2 cellular contexts compared by ENCODE assay signal in the genomic region with DNA sequence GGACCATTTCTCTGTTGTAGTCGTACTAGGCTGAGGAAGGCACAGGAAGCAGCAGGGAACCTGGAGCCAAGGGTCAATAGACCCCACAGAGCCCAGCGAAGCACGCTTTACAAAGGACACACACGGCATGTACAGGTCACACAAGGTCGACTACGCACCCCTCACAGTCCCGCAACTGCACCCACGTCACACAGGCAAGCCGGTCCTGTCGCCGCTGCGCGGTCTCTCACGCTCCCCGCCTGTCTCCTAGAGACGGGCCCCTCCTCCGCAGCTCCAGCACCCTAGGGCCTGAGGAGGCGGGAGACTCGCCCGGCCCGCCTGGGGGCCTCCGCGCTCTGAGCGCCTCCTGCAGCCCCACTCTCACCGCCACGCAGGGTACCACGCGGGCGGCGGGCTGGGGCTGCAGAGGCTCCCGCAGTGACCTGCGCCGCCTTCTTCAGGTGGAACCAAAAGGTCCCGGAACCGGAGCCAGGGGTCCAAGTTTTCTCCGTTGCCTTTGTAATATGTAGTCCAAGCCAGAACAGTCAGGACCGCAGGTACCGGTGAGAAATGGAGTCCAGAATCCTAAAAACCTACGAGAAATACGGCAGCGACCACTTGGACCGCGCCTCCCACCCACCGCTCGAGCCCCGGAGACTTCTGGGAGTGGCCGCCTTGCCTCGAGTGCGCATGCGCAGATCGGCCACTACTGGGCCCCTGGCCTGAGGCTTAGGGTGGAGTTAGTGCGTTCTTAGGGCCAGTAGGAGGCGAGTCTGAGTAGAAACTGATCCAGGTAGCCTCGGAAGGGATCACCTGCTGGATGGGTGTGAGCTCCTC.
TF ChIP-seq lines count a peak whose summit lies in the region.

A gene (minus strand): TSS at position 651 of the 816 bp plus-strand sequence. CDS start 8,143 bp downstream, outside the sequence.

TF ChIP-seq in GM23338, 12 proteins besides CTCF, POLR2A, EP300 and RAD21 (continues in another document):
- no peak for TF ChIP-seq ZNF114 (CRISPR knock-in tag; IDR thresholded peaks at IDR 0.05)
- TF ChIP-seq ZNF331 (CRISPR knock-in tag; IDR thresholded peaks at IDR 0.05; ENCODE audit: low read depth), result no peak
- no peak for TF ChIP-seq NANOG (IDR thresholded peaks at IDR 0.05; ENCODE audit: borderline replicate concordance)
- TF ChIP-seq, protein P1, sequence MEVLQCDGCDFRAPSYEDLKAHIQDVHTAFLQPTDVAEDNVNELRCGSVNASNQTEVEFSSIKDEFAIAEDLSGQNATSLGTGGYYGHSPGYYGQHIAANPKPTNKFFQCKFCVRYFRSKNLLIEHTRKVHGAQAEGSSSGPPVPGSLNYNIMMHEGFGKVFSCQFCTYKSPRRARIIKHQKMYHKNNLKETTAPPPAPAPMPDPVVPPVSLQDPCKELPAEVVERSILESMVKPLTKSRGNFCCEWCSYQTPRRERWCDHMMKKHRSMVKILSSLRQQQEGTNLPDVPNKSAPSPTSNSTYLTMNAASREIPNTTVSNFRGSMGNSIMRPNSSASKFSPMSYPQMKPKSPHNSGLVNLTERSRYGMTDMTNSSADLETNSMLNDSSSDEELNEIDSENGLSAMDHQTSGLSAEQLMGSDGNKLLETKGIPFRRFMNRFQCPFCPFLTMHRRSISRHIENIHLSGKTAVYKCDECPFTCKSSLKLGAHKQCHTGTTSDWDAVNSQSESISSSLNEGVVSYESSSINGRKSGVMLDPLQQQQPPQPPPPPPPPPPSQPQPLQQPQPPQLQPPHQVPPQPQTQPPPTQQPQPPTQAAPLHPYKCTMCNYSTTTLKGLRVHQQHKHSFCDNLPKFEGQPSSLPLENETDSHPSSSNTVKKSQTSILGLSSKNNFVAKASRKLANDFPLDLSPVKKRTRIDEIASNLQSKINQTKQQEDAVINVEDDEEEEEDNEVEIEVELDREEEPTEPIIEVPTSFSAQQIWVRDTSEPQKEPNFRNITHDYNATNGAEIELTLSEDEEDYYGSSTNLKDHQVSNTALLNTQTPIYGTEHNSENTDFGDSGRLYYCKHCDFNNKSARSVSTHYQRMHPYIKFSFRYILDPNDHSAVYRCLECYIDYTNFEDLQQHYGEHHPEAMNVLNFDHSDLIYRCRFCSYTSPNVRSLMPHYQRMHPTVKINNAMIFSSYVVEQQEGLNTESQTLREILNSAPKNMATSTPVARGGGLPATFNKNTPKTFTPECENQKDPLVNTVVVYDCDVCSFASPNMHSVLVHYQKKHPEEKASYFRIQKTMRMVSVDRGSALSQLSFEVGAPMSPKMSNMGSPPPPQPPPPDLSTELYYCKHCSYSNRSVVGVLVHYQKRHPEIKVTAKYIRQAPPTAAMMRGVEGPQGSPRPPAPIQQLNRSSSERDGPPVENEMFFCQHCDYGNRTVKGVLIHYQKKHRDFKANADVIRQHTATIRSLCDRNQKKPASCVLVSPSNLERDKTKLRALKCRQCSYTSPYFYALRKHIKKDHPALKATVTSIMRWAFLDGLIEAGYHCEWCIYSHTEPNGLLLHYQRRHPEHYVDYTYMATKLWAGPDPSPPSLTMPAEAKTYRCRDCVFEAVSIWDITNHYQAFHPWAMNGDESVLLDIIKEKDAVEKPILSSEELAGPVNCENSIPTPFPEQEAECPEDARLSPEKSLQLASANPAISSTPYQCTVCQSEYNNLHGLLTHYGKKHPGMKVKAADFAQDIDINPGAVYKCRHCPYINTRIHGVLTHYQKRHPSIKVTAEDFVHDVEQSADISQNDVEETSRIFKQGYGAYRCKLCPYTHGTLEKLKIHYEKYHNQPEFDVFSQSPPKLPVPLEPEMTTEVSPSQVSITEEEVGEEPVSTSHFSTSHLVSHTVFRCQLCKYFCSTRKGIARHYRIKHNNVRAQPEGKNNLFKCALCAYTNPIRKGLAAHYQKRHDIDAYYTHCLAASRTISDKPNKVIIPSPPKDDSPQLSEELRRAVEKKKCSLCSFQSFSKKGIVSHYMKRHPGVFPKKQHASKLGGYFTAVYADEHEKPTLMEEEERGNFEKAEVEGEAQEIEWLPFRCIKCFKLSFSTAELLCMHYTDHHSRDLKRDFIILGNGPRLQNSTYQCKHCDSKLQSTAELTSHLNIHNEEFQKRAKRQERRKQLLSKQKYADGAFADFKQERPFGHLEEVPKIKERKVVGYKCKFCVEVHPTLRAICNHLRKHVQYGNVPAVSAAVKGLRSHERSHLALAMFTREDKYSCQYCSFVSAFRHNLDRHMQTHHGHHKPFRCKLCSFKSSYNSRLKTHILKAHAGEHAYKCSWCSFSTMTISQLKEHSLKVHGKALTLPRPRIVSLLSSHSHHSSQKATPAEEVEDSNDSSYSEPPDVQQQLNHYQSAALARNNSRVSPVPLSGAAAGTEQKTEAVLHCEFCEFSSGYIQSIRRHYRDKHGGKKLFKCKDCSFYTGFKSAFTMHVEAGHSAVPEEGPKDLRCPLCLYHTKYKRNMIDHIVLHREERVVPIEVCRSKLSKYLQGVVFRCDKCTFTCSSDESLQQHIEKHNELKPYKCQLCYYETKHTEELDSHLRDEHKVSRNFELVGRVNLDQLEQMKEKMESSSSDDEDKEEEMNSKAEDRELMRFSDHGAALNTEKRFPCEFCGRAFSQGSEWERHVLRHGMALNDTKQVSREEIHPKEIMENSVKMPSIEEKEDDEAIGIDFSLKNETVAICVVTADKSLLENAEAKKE (CRISPR knock-in tag; IDR thresholded peaks at IDR 0.05), result no peak
- no peak for TF ChIP-seq STAT1 (IDR thresholded peaks at IDR 0.05; ENCODE audit: unreplicated experiment)
- no peak for TF ChIP-seq EZH2phosphoT487 (IDR thresholded peaks at IDR 0.05; ENCODE audit: unreplicated experiment)
- TF ChIP-seq POLR2AphosphoS5 (IDR thresholded peaks at IDR 0.05; ENCODE audit: low read depth), result peak; percentile 95
- TF ChIP-seq, protein P2, sequence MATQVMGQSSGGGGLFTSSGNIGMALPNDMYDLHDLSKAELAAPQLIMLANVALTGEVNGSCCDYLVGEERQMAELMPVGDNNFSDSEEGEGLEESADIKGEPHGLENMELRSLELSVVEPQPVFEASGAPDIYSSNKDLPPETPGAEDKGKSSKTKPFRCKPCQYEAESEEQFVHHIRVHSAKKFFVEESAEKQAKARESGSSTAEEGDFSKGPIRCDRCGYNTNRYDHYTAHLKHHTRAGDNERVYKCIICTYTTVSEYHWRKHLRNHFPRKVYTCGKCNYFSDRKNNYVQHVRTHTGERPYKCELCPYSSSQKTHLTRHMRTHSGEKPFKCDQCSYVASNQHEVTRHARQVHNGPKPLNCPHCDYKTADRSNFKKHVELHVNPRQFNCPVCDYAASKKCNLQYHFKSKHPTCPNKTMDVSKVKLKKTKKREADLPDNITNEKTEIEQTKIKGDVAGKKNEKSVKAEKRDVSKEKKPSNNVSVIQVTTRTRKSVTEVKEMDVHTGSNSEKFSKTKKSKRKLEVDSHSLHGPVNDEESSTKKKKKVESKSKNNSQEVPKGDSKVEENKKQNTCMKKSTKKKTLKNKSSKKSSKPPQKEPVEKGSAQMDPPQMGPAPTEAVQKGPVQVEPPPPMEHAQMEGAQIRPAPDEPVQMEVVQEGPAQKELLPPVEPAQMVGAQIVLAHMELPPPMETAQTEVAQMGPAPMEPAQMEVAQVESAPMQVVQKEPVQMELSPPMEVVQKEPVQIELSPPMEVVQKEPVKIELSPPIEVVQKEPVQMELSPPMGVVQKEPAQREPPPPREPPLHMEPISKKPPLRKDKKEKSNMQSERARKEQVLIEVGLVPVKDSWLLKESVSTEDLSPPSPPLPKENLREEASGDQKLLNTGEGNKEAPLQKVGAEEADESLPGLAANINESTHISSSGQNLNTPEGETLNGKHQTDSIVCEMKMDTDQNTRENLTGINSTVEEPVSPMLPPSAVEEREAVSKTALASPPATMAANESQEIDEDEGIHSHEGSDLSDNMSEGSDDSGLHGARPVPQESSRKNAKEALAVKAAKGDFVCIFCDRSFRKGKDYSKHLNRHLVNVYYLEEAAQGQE (IDR thresholded peaks at IDR 0.05; ENCODE audit: unreplicated experiment), result no peak
- TF ChIP-seq CREB1 (CRISPR knock-in tag; IDR thresholded peaks at IDR 0.05; ENCODE audit: low read depth), result 0 out of 2 replicates have a peak, but pooled peaks have one; percentile 21
- no peak for TF ChIP-seq JUNB (IDR thresholded peaks at IDR 0.05; ENCODE audit: unreplicated experiment)
- TF ChIP-seq EZH2 (IDR thresholded peaks at IDR 0.05; ENCODE audit: low read depth, unreplicated experiment), result no peak

TF ChIP-seq in SK-N-SH, 30 proteins besides CTCF, POLR2A, EP300 and RAD21 (continued from another document):
- TF ChIP-seq POLR2AphosphoS5 (IDR thresholded peaks at IDR 0.05; ENCODE audit: low read depth, low read length), result peak; percentile 90
- no peak for TF ChIP-seq FOXM1 (IDR thresholded peaks at IDR 0.05; ENCODE audit: low read depth)
- TF ChIP-seq, protein P3, sequence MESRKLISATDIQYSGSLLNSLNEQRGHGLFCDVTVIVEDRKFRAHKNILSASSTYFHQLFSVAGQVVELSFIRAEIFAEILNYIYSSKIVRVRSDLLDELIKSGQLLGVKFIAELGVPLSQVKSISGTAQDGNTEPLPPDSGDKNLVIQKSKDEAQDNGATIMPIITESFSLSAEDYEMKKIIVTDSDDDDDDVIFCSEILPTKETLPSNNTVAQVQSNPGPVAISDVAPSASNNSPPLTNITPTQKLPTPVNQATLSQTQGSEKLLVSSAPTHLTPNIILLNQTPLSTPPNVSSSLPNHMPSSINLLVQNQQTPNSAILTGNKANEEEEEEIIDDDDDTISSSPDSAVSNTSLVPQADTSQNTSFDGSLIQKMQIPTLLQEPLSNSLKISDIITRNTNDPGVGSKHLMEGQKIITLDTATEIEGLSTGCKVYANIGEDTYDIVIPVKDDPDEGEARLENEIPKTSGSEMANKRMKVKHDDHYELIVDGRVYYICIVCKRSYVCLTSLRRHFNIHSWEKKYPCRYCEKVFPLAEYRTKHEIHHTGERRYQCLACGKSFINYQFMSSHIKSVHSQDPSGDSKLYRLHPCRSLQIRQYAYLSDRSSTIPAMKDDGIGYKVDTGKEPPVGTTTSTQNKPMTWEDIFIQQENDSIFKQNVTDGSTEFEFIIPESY (IDR thresholded peaks at IDR 0.05; ENCODE audit: borderline replicate concordance, low read depth), result no peak
- no peak for TF ChIP-seq MEF2A (IDR thresholded peaks at IDR 0.05; ENCODE audit: borderline replicate concordance, low read depth)
- TF ChIP-seq, protein P4, sequence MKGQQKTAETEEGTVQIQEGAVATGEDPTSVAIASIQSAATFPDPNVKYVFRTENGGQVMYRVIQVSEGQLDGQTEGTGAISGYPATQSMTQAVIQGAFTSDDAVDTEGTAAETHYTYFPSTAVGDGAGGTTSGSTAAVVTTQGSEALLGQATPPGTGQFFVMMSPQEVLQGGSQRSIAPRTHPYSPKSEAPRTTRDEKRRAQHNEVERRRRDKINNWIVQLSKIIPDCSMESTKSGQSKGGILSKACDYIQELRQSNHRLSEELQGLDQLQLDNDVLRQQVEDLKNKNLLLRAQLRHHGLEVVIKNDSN (IDR thresholded peaks at IDR 0.05; ENCODE audit: borderline replicate concordance, low read depth), result no peak
- TF ChIP-seq NRF1 (IDR thresholded peaks at IDR 0.05; ENCODE audit: low read depth, low read length), result peak; percentile 54; the same call in 1 of the 2 replicates
- TF ChIP-seq MXI1 (IDR thresholded peaks at IDR 0.05; ENCODE audit: low read depth, low read length), result peak; percentile 73; the same call in 1 of the 2 replicates
- TF ChIP-seq, protein P5, sequence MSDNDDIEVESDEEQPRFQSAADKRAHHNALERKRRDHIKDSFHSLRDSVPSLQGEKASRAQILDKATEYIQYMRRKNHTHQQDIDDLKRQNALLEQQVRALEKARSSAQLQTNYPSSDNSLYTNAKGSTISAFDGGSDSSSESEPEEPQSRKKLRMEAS (IDR thresholded peaks at IDR 0.05; ENCODE audit: low read depth), result 0 out of 2 replicates have a peak, but pooled peaks have one; percentile 34
- TF ChIP-seq CHD2 (IDR thresholded peaks at IDR 0.05; ENCODE audit: low read length, partially characterized antibody), result peak; percentile 62
- TF ChIP-seq FOSL2 (IDR thresholded peaks at IDR 0.05; ENCODE audit: borderline replicate concordance, low read depth), result no peak
